In genomic region chr3:172107403-172107802, GRCh38 we compare ENCODE assay signal across 8 cellular contexts.
DNase-seq lines count a peak whose midpoint lies in the region; ATAC-seq and TF ChIP-seq lines count a peak whose summit lies in the region.

No MANE protein-coding gene starts in this region.

- peak; percentile 90 for ATAC-seq in GM21737 (IDR thresholded peaks at IDR 0.05; ENCODE audit: unreplicated experiment)
- ATAC-seq in activated naive CD4-positive, alpha-beta T cell treated with anti-CD3 and anti-CD28 coated beads, Interleukin-2, amount 50 U/mL, for 72 hours = peak; percentile 92 to 97

- DNase-seq in NB4 (ENCODE audit: low read depth) (peak; percentile 54), NCI-H82 treated with DMSO at 0.1 percent for 48 hours (lab: John Stamatoyannopoulos, UW; ENCODE audit: unreplicated experiment) (no peak), BE2C (no peak), GDM1 (lab: John Stamatoyannopoulos, UW) (no peak)
- DNase-seq in activated naive CD4-positive, alpha-beta T cell treated with anti-CD3 and anti-CD28 coated beads, Interleukin-2, amount 50 U/mL, for 72 hours (ENCODE audit: low spot score in 2 of 2) = peak; percentile 60 to 67
- DNase-seq in stimulated activated CD4-positive, alpha-beta T cell treated with anti-CD3 and anti-CD28 coated beads, Interleukin-15, amount 100 ng/mL, for 48 hours (ENCODE audit: low read depth in 2 of 2) = peak; percentile 50 to 51

- no peaks in the 10 kb centered on the region for H3K9me3 Mint-ChIP-seq in activated naive CD4-positive, alpha-beta T cell treated with anti-CD3 and anti-CD28 coated beads, Interleukin-2, amount 50 U/mL, for 72 hours

- TF ChIP-seq POLR2A in NB4 (IDR thresholded peaks at IDR 0.05; ENCODE audit: extremely low read depth, insufficient read length) = no peak

- peak overlapping the region; percentile 92 to 95 for H3K27ac Mint-ChIP-seq in activated naive CD4-positive, alpha-beta T cell treated with anti-CD3 and anti-CD28 coated beads, Interleukin-2, amount 50 U/mL, for 72 hours

- no peaks in the 10 kb centered on the region for H3K36me3 ChIP-seq in BE2C

- TF ChIP-seq CTCF in GM12875 (IDR thresholded peaks at IDR 0.05; ENCODE audit: borderline replicate concordance, insufficient read depth, low read depth, low read length) (peak; percentile 42; the same call in 1 of the 2 replicates), NB4 (IDR thresholded peaks at IDR 0.05; ENCODE audit: low read depth, low read length) (no peak), BE2C (IDR thresholded peaks at IDR 0.05; ENCODE audit: low read depth, low read length) (no peak)

- no peaks in the 10 kb centered on the region; the same call in 1 of the 2 replicates for H3K4me1 ChIP-seq in BE2C

- no peak overlapping the region for H3K4me3 ChIP-seq in GM12875 (ENCODE audit: low read depth, low read length)
- H3K4me3 ChIP-seq in NB4 (ENCODE audit: low read depth, low read length) = peak overlapping the region; percentile 37
- no peak overlapping the region for H3K4me3 ChIP-seq in BE2C (ENCODE audit: low read depth, low read length)

- H3K36me3 Mint-ChIP-seq in activated naive CD4-positive, alpha-beta T cell treated with anti-CD3 and anti-CD28 coated beads, Interleukin-2, amount 50 U/mL, for 72 hours = no peaks in the 10 kb centered on the region

- H3K9me3 ChIP-seq in BE2C = no peaks in the 10 kb centered on the region

- no peaks in the 10 kb centered on the region for H3K27me3 ChIP-seq in BE2C

Comparison
In these comparisons a context has a peak if more than half of its experiments do, and no peak if none do; other contexts are left out.
1. DNase-seq: peak in NB4 (single experiment), activated naive CD4-positive, alpha-beta T cell treated with anti-CD3 and anti-CD28 coated beads, Interleukin-2, amount 50 U/mL, for 72 hours (2 of 2) and stimulated activated CD4-positive, alpha-beta T cell treated with anti-CD3 and anti-CD28 coated beads, Interleukin-15, amount 100 ng/mL, for 48 hours (2 of 2); none in NCI-H82 treated with DMSO at 0.1 percent for 48 hours (single experiment), BE2C (single experiment) and GDM1 (single experiment).